1 cellular context compared by ENCODE assay signal in the genomic region with DNA sequence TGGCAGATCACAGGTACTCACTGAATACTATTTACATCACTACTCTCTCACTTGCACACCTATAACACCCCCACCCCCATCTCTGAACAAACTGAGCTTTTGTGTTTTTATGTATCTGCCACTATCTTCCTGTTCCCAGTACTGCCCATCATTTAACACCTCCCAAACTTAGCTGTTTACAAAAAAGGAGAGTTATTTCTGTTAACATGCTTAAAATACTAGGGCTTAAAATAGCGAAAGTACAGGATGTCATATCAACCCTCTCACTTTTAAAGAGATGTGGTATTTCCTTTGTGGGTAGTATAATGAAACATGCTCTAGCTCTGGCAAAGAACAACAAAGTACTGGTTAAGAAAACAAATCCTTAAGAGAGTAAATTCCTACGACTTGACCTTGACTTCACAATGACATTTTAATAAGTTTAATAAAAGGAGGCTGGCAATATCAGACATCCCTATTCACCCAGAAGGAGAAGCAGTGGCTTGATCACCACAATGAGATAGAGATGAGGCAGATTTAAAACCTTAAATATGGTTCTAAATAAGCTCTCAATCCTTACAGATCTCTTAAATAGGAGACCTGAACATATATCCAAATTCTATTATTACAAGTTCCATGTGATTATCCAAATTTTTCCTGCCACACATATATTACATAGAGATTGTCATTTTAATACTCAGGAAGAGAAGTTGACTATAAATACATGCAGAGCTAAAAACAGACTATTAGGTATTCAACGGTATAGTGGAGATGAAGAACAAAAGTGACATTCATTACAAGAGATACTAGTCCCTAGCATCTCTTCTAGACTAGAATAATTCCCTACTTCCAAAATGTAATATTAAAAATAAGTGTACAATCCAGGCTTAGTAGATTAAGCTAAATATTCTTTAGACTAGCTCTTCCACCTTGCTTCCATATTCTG.
TF ChIP-seq lines count a peak whose summit lies in the region.

No MANE protein-coding gene starts in this region.

TF ChIP-seq in IMR-90, 13 proteins besides CTCF, POLR2A, EP300 and RAD21 (continued from another document):
- TF ChIP-seq, protein P1, sequence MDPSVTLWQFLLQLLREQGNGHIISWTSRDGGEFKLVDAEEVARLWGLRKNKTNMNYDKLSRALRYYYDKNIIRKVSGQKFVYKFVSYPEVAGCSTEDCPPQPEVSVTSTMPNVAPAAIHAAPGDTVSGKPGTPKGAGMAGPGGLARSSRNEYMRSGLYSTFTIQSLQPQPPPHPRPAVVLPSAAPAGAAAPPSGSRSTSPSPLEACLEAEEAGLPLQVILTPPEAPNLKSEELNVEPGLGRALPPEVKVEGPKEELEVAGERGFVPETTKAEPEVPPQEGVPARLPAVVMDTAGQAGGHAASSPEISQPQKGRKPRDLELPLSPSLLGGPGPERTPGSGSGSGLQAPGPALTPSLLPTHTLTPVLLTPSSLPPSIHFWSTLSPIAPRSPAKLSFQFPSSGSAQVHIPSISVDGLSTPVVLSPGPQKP (IDR thresholded peaks at IDR 0.05; ENCODE audit: borderline replicate concordance, low read depth, low read length), result no peak
- no peak for TF ChIP-seq RFX5 (IDR thresholded peaks at IDR 0.05; ENCODE audit: low read depth, low read length)
- no peak for TF ChIP-seq MXI1 (IDR thresholded peaks at IDR 0.05; ENCODE audit: borderline replicate concordance, low read depth, low read length)
- TF ChIP-seq CEBPB (IDR thresholded peaks at IDR 0.05; ENCODE audit: low read depth, low read length), result no peak
- TF ChIP-seq, protein P2, sequence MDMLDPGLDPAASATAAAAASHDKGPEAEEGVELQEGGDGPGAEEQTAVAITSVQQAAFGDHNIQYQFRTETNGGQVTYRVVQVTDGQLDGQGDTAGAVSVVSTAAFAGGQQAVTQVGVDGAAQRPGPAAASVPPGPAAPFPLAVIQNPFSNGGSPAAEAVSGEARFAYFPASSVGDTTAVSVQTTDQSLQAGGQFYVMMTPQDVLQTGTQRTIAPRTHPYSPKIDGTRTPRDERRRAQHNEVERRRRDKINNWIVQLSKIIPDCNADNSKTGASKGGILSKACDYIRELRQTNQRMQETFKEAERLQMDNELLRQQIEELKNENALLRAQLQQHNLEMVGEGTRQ (IDR thresholded peaks at IDR 0.05; ENCODE audit: low read depth, low read length), result no peak
- TF ChIP-seq CHD1 (IDR thresholded peaks at IDR 0.05; ENCODE audit: low read depth, low read length), result no peak
- TF ChIP-seq RCOR1 (IDR thresholded peaks at IDR 0.05; ENCODE audit: insufficient replicate concordance, low read length), result no peak
- TF ChIP-seq MAFK (IDR thresholded peaks at IDR 0.05; ENCODE audit: low read depth, low read length), result no peak
